ENCODE assay signal across 8 cellular contexts in the genomic region with DNA sequence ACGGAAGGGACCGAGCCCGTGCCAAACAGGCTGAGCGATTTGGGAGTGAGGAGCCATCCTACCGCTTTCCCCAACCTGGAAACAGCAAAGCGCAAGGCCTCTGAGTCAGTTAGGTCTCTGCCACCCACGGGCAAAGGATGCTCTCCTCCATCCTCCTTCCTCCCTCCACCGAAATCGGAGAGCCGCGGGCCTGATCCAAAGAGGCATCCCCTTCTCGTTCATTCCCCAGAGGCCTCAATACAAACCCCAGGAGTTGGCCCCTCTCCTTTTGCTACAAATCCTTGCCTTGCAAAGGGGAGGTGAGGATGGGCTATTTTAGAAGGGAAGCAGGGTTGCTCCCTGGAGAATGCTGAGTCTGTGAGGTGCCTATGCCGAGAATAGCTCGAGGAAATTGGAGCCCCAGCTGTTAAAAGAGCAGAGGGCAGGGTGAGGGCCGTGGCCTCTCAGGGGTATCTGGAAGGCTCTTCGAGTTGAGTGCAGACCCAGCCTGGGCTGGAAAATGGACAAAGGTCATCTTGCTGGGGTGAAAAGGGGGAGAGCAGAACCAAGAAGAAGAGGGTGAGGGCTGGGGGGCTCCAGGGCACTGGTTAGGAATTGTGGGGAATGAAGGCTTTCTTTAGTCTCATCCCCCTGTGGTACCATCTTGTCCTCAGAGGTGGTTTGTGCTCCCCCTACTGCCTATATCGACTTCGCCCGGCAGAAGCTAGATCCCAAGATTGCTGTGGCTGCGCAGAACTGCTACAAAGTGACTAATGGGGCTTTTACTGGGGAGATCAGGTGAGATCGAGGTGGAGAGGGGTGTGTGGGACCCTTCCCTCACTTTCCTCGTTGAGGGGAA. TPM values are rescaled to one million over a fixed set of nuclear protein-coding genes. Genes with fewer than 3 reads are reported as not detected.
A peak's percentile ranks its signal among the peaks of the same experiment; 100 is the strongest.
DNase-seq lines count a peak whose midpoint lies in the region; ATAC-seq and TF ChIP-seq lines count a peak whose summit lies in the region.

No MANE protein-coding gene starts in this region.

- H3K4me1 Mint-ChIP-seq in CD14-positive monocyte: peaks cover 52% of the 10 kb centered on the region
- H3K4me1 Mint-ChIP-seq in activated naive CD8-positive, alpha-beta T cell treated with anti-CD3 and anti-CD28 coated beads, Interleukin-2, amount 10 ng/mL, durations not matched to agents 7 days and 5 days: peaks cover 39% of the 10 kb centered on the region
- peaks cover 48 to 64% of the 10 kb centered on the region in 2 donors for H3K4me1 Mint-ChIP-seq in stimulated activated naive B cell treated with anti-CD40 and anti-IgM and Interleukin-4, amounts not matched to agents 10 μg/mL and 1 μg/mL and 100 μg/mL, for 72 hours

- H3K4me3 Mint-ChIP-seq in CD14-positive monocyte: peak overlapping the region; percentile 92 to 95
- peak overlapping the region; percentile 95 for H3K4me3 Mint-ChIP-seq in activated naive CD8-positive, alpha-beta T cell treated with anti-CD3 and anti-CD28 coated beads, Interleukin-2, amount 10 ng/mL, durations not matched to agents 7 days and 5 days
- peak overlapping the region; percentile 96 to 97 for H3K4me3 Mint-ChIP-seq in stimulated activated naive B cell treated with anti-CD40 and anti-IgM and Interleukin-4, amounts not matched to agents 10 μg/mL and 1 μg/mL and 100 μg/mL, for 72 hours

- H3K36me3 Mint-ChIP-seq in CD14-positive monocyte: peaks cover 45 to 58% of the 10 kb centered on the region in 2 donors
- peaks cover 36% of the 10 kb centered on the region for H3K36me3 Mint-ChIP-seq in activated naive CD8-positive, alpha-beta T cell treated with anti-CD3 and anti-CD28 coated beads, Interleukin-2, amount 10 ng/mL, durations not matched to agents 7 days and 5 days
- H3K36me3 Mint-ChIP-seq in stimulated activated naive B cell treated with anti-CD40 and anti-IgM and Interleukin-4, amounts not matched to agents 10 μg/mL and 1 μg/mL and 100 μg/mL, for 72 hours: peaks cover 56 to 79% of the 10 kb centered on the region in 2 donors

- intact Hi-C loops in CD14-positive monocyte (cut with micrococcal nuclease): loop anchor here (2.0 to 5.0 kb wide), 3 partner anchors 96 to 244 kb away; partner anchors contain the start of gene C1RL (in 1 of the 2)

- DNase-seq in CD14-positive monocyte (ENCODE audit: low spot score) (no peak), HT1080 (ENCODE audit: low read depth) (peak; percentile 42), AG08395 (ENCODE audit: low spot score) (no peak)
- no peak for DNase-seq in activated naive CD8-positive, alpha-beta T cell treated with anti-CD3 and anti-CD28 coated beads, Interleukin-2, amount 10 ng/mL, durations not matched to agents 7 days and 5 days
- DNase-seq in stimulated activated naive B cell treated with anti-CD40 and anti-IgM and Interleukin-4, amounts not matched to agents 10 μg/mL and 1 μg/mL and 100 μg/mL, for 72 hours: no peak

- peak overlapping the region; percentile 94 for H3K4me3 ChIP-seq in iPS-18c (ENCODE audit: insufficient read depth, low read depth, low read length)

- TF ChIP-seq CTCF in CD14-positive monocyte (IDR thresholded peaks at IDR 0.05): no peak

- peak; percentile 0 for ATAC-seq in activated naive CD8-positive, alpha-beta T cell treated with anti-CD3 and anti-CD28 coated beads, Interleukin-2, amount 10 ng/mL, durations not matched to agents 7 days and 5 days (ENCODE audit: low read depth)
- ATAC-seq in stimulated activated naive B cell treated with anti-CD40 and anti-IgM and Interleukin-4, amounts not matched to agents 10 μg/mL and 1 μg/mL and 100 μg/mL, for 72 hours (replicated peaks): peak in 1 of 2 donors; percentile 2
- no peak for ATAC-seq in GM19397 (IDR thresholded peaks at IDR 0.05; ENCODE audit: unreplicated experiment)
- no peak for ATAC-seq in GM19455 (IDR thresholded peaks at IDR 0.05; ENCODE audit: unreplicated experiment)

- H3K9me3 Mint-ChIP-seq in CD14-positive monocyte: no peaks in the 10 kb centered on the region
- no peaks in the 10 kb centered on the region for H3K9me3 Mint-ChIP-seq in activated naive CD8-positive, alpha-beta T cell treated with anti-CD3 and anti-CD28 coated beads, Interleukin-2, amount 10 ng/mL, durations not matched to agents 7 days and 5 days
- no peaks in the 10 kb centered on the region for H3K9me3 Mint-ChIP-seq in stimulated activated naive B cell treated with anti-CD40 and anti-IgM and Interleukin-4, amounts not matched to agents 10 μg/mL and 1 μg/mL and 100 μg/mL, for 72 hours

- peaks cover 0 to 3% (median 3%) of the 10 kb centered on the region in 3 donors for H3K27me3 Mint-ChIP-seq in CD14-positive monocyte (ENCODE audit: low read depth in 3 of 3)
- no peaks in the 10 kb centered on the region for H3K27me3 Mint-ChIP-seq in activated naive CD8-positive, alpha-beta T cell treated with anti-CD3 and anti-CD28 coated beads, Interleukin-2, amount 10 ng/mL, durations not matched to agents 7 days and 5 days
- no peaks in the 10 kb centered on the region for H3K27me3 Mint-ChIP-seq in stimulated activated naive B cell treated with anti-CD40 and anti-IgM and Interleukin-4, amounts not matched to agents 10 μg/mL and 1 μg/mL and 100 μg/mL, for 72 hours

- H3K9me3 ChIP-seq in iPS-18c (ENCODE audit: control insufficient read depth, insufficient read depth, low read length): peaks cover 2% of the 10 kb centered on the region

- peak overlapping the region; percentile 82 to 91 (median 87) for H3K27ac Mint-ChIP-seq in CD14-positive monocyte
- peak overlapping the region; percentile 78 for H3K27ac Mint-ChIP-seq in activated naive CD8-positive, alpha-beta T cell treated with anti-CD3 and anti-CD28 coated beads, Interleukin-2, amount 10 ng/mL, durations not matched to agents 7 days and 5 days
- H3K27ac Mint-ChIP-seq in stimulated activated naive B cell treated with anti-CD40 and anti-IgM and Interleukin-4, amounts not matched to agents 10 μg/mL and 1 μg/mL and 100 μg/mL, for 72 hours: peak overlapping the region; percentile 95

- POLR2A ChIA-PET in activated naive CD8-positive, alpha-beta T cell treated with anti-CD3 and anti-CD28 coated beads, Interleukin-2, amount 10 ng/mL, durations not matched to agents 7 days and 5 days (lab: Charles Lee): interaction anchor here (0.7 to 7.5 kb wide), 19 partner anchors 16 to 240 kb away, joined by 3 to 106 read pairs (median 6); partner anchors contain the start of genes C12orf57, CDCA3, COPS7A and ENO2

RNA-seq across cellular contexts. Expression of gene TPI1, which starts 1.1 kb away (rescaled TPM):
- polyA plus RNA-seq in CD14-positive monocyte: 100 to 1,000 TPM; 764 to 839 TPM
- 1,401 and 1,471 TPM in 2 replicates for total RNA-seq in HT1080 (2014; rRNA removed; shearing (Covaris generic))
- polyA plus RNA-seq in HT1080 (2015; cell fraction: cytosol; rRNA removed): 1,284 and 1,433 TPM in 2 replicates
- 795 and 966 TPM in 2 replicates for polyA plus RNA-seq in HT1080 (2015; cell fraction: nucleus; rRNA removed)
- 1,000 to 10,000 TPM; 1,129 to 1,200 TPM for total RNA-seq in activated naive CD8-positive, alpha-beta T cell treated with anti-CD3 and anti-CD28 coated beads, Interleukin-2, amount 10 ng/mL, durations not matched to agents 7 days and 5 days

RNA-seq across cellular contexts. Expression of gene SPSB2, which starts 4.7 kb away (rescaled TPM):
- 1 to 10 TPM; 6.6 to 6.9 TPM for polyA plus RNA-seq in CD14-positive monocyte
- 15.7 and 20.0 TPM in 2 replicates for total RNA-seq in HT1080 (2014; rRNA removed; shearing (Covaris generic))
- polyA plus RNA-seq in HT1080 (2015; cell fraction: cytosol; rRNA removed): 12.8 and 13.7 TPM in 2 replicates
- 12.7 and 14.1 TPM in 2 replicates for polyA plus RNA-seq in HT1080 (2015; cell fraction: nucleus; rRNA removed)
- 10 to 100 TPM; 16.4 to 17.0 TPM for total RNA-seq in activated naive CD8-positive, alpha-beta T cell treated with anti-CD3 and anti-CD28 coated beads, Interleukin-2, amount 10 ng/mL, durations not matched to agents 7 days and 5 days

RNA-seq across cellular contexts. Expression of gene USP5, which starts 16.5 kb away (rescaled TPM):
- polyA plus RNA-seq in CD14-positive monocyte: 10 to 100 TPM; 29.9 to 32.4 TPM
- total RNA-seq in HT1080 (2014; rRNA removed; shearing (Covaris generic)): 109 and 112 TPM in 2 replicates
- 51.4 and 54.0 TPM in 2 replicates for polyA plus RNA-seq in HT1080 (2015; cell fraction: cytosol; rRNA removed)
- 143 and 144 TPM in 2 replicates for polyA plus RNA-seq in HT1080 (2015; cell fraction: nucleus; rRNA removed)
- 10 to 100 TPM; 84.8 to 95.4 TPM for total RNA-seq in activated naive CD8-positive, alpha-beta T cell treated with anti-CD3 and anti-CD28 coated beads, Interleukin-2, amount 10 ng/mL, durations not matched to agents 7 days and 5 days

RNA-seq across cellular contexts. Expression of gene CDCA3, which starts 17.3 kb away (rescaled TPM):
- polyA plus RNA-seq in CD14-positive monocyte: under 1 TPM; 0.57 to 0.61 TPM
- 129 and 190 TPM in 2 replicates for total RNA-seq in HT1080 (2014; rRNA removed; shearing (Covaris generic))
- polyA plus RNA-seq in HT1080 (2015; cell fraction: cytosol; rRNA removed): 41.6 and 59.0 TPM in 2 replicates
- 125 and 147 TPM in 2 replicates for polyA plus RNA-seq in HT1080 (2015; cell fraction: nucleus; rRNA removed)
- 10 to 100 TPM; 76.7 to 85.2 TPM for total RNA-seq in activated naive CD8-positive, alpha-beta T cell treated with anti-CD3 and anti-CD28 coated beads, Interleukin-2, amount 10 ng/mL, durations not matched to agents 7 days and 5 days

RNA-seq across cellular contexts. Expression of gene GNB3, which starts 27.7 kb away (rescaled TPM):
- not detected for polyA plus RNA-seq in CD14-positive monocyte
- total RNA-seq in HT1080 (2014; rRNA removed; shearing (Covaris generic)): 1.5 and 1.6 TPM in 2 replicates
- 2.3 and 3.7 TPM in 2 replicates for polyA plus RNA-seq in HT1080 (2015; cell fraction: cytosol; rRNA removed)
- polyA plus RNA-seq in HT1080 (2015; cell fraction: nucleus; rRNA removed): 23.9 and 27.2 TPM in 2 replicates
- 1 to 10 TPM; 2.6 to 3.1 TPM for total RNA-seq in activated naive CD8-positive, alpha-beta T cell treated with anti-CD3 and anti-CD28 coated beads, Interleukin-2, amount 10 ng/mL, durations not matched to agents 7 days and 5 days
